ENCODE assay signal across 8 cellular contexts in the genomic region with DNA sequence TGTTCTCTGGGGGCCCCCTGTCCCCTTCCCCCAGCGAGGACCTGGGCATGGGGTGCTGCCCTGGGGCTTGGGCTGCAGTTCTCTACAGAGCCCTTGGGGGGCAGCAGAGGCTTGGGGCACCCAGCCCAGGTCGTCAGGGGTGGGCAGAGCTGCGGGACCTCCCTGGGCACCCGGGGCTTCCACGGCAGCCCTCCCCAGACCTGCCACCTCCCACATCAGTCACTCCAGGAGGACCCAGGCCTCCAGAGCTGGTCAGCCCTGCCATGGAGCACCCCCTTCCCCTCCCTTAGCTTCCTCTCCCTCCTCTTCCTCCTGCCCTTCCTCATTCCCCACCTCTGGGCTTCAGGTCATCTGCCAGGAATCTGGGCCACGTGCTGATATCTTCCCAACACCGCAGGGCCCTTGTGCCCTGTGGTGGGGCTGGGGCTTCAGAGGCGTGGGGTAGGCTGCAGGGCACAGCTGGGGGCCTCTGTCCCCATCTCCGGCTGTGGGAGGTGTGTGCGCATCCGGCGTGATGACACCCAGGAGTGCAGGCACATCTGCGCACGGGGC. TPM values are rescaled to one million over a fixed set of nuclear protein-coding genes. Genes with fewer than 3 reads are reported as not detected.
DNase-seq lines count a peak whose midpoint lies in the region; ATAC-seq and TF ChIP-seq lines count a peak whose summit lies in the region.

No MANE protein-coding gene starts in this region.

- H3K36me3 ChIP-seq in Caco-2 (ENCODE audit: control insufficient read depth, insufficient read depth, low read length) (no peaks in the 10 kb centered on the region), upper lobe of right lung (no peaks in the 10 kb centered on the region)

- peaks cover 43% of the 10 kb centered on the region for H3K4me1 ChIP-seq in Caco-2
- H3K4me1 ChIP-seq in upper lobe of right lung: peaks cover 43% of the 10 kb centered on the region

- CTCF ChIA-PET in Caco-2 (lab: Charles Lee): interaction anchor here (0.6 to 1.3 kb wide), 5 partner anchors 8 to 104 kb away, joined by 3 to 6 read pairs (median 3); no protein-coding TSS in a partner anchor
- CTCF ChIA-PET in activated CD4-positive, alpha-beta memory T cell treated with anti-CD3 and anti-CD28 coated beads, Interleukin-2, amount 10 ng/mL, durations not matched to agents 7 days and 5 days (lab: Charles Lee): interaction anchor here (0.8 to 2.2 kb wide), 6 partner anchors 9 to 205 kb away, joined by 3 to 10 read pairs (median 6); no protein-coding TSS in a partner anchor

- no TSS peak for BruUV-seq in Caco-2 (replicated peaks; lab: Mats Ljungman, UMichigan)

- H3K4me1 Mint-ChIP-seq in Caco-2 (ENCODE audit: low read depth, unreplicated experiment) (no peaks in the 10 kb centered on the region), IgD-negative memory B cell (peaks cover 0 to 7% (median under 1%) of the 10 kb centered on the region in 3 donors)
- H3K4me1 Mint-ChIP-seq in activated CD4-positive, alpha-beta memory T cell treated with anti-CD3 and anti-CD28 coated beads, Interleukin-2, amount 10 ng/mL, durations not matched to agents 7 days and 5 days: peaks cover 12% of the 10 kb centered on the region
- H3K4me1 Mint-ChIP-seq in effector memory CD8-positive, alpha-beta T cell (ENCODE audit: low read depth in 2 of 2): peaks cover 7 to 8% of the 10 kb centered on the region in 2 donors
- H3K4me1 Mint-ChIP-seq in natural killer cell treated with Interleukin-12 subunit alpha and Interleukin-12 subunit beta and Interleukin-15 and Interleukin-18, amount 100 ng/mL, for 72 hours (ENCODE audit: low read depth in 2 of 2): peaks cover 4 to 8% of the 10 kb centered on the region in 2 donors

- no peaks in the 10 kb centered on the region for H3K9me3 Mint-ChIP-seq in Caco-2 (ENCODE audit: unreplicated experiment)
- no peaks in the 10 kb centered on the region for H3K9me3 Mint-ChIP-seq in IgD-negative memory B cell
- H3K9me3 Mint-ChIP-seq in activated CD4-positive, alpha-beta memory T cell treated with anti-CD3 and anti-CD28 coated beads, Interleukin-2, amount 10 ng/mL, durations not matched to agents 7 days and 5 days: no peaks in the 10 kb centered on the region
- H3K9me3 Mint-ChIP-seq in effector memory CD8-positive, alpha-beta T cell: no peaks in the 10 kb centered on the region
- H3K9me3 Mint-ChIP-seq in natural killer cell treated with Interleukin-12 subunit alpha and Interleukin-12 subunit beta and Interleukin-15 and Interleukin-18, amount 100 ng/mL, for 72 hours: no peaks in the 10 kb centered on the region

- no peaks in the 10 kb centered on the region for H3K9me3 ChIP-seq in Caco-2
- H3K9me3 ChIP-seq in upper lobe of right lung: no peaks in the 10 kb centered on the region

- H3K4me3 ChIP-seq in Caco-2 (ENCODE audit: low read depth, low read length): peak overlapping the region; percentile 46
- H3K4me3 ChIP-seq in upper lobe of right lung: no peak overlapping the region

- DNase-seq in Caco-2: peak in 1 of 2 experiments; percentile 75
- peak; percentile 71 for DNase-seq in activated CD4-positive, alpha-beta memory T cell treated with anti-CD3 and anti-CD28 coated beads, Interleukin-2, amount 10 ng/mL, durations not matched to agents 7 days and 5 days
- DNase-seq in effector memory CD8-positive, alpha-beta T cell: peak; percentile 65 to 74 (median 68)
- DNase-seq in natural killer cell treated with Interleukin-12 subunit alpha and Interleukin-12 subunit beta and Interleukin-15 and Interleukin-18, amount 100 ng/mL, for 72 hours (ENCODE audit: low spot score): peak; percentile 72
- peak; percentile 81 for DNase-seq in upper lobe of right lung

- H3K4me3 Mint-ChIP-seq in Caco-2 (ENCODE audit: unreplicated experiment) (peak overlapping the region; percentile 77), IgD-negative memory B cell (peak overlapping the region in 3 of 4 donors; percentile 52 to 77 (median 52))
- H3K4me3 Mint-ChIP-seq in activated CD4-positive, alpha-beta memory T cell treated with anti-CD3 and anti-CD28 coated beads, Interleukin-2, amount 10 ng/mL, durations not matched to agents 7 days and 5 days: peak overlapping the region; percentile 21
- H3K4me3 Mint-ChIP-seq in effector memory CD8-positive, alpha-beta T cell: peak overlapping the region; percentile 74 to 77
- peak overlapping the region; percentile 34 for H3K4me3 Mint-ChIP-seq in natural killer cell treated with Interleukin-12 subunit alpha and Interleukin-12 subunit beta and Interleukin-15 and Interleukin-18, amount 100 ng/mL, for 72 hours

- H3K27ac ChIP-seq in upper lobe of right lung: no peak overlapping the region

- intact Hi-C loops in Caco-2 (cut with micrococcal nuclease; ENCODE audit: unreplicated experiment): loop anchor here (1.0 kb wide), 1 partner anchor 203 kb away; no protein-coding TSS in a partner anchor
- intact Hi-C loops in upper lobe of right lung (cut with DNase I): no loop called here

- peak; percentile 79 for ATAC-seq in effector memory CD8-positive, alpha-beta T cell (replicated peaks)
- peak; percentile 73 to 79 for ATAC-seq in natural killer cell treated with Interleukin-12 subunit alpha and Interleukin-12 subunit beta and Interleukin-15 and Interleukin-18, amount 100 ng/mL, for 72 hours
- ATAC-seq in upper lobe of right lung (peak; percentile 16), HG02885 (IDR thresholded peaks at IDR 0.05; ENCODE audit: poor library complexity, unreplicated experiment) (no peak), HG02852 (IDR thresholded peaks at IDR 0.05; ENCODE audit: unreplicated experiment) (no peak)

- H3K27ac Mint-ChIP-seq in Caco-2 (ENCODE audit: unreplicated experiment) (no peak overlapping the region), IgD-negative memory B cell (no peak overlapping the region)
- no peak overlapping the region for H3K27ac Mint-ChIP-seq in activated CD4-positive, alpha-beta memory T cell treated with anti-CD3 and anti-CD28 coated beads, Interleukin-2, amount 10 ng/mL, durations not matched to agents 7 days and 5 days
- H3K27ac Mint-ChIP-seq in effector memory CD8-positive, alpha-beta T cell: no peak overlapping the region
- no peak overlapping the region for H3K27ac Mint-ChIP-seq in natural killer cell treated with Interleukin-12 subunit alpha and Interleukin-12 subunit beta and Interleukin-15 and Interleukin-18, amount 100 ng/mL, for 72 hours

- H3K27me3 Mint-ChIP-seq in Caco-2 (ENCODE audit: insufficient read depth, unreplicated experiment): no peaks in the 10 kb centered on the region
- peaks cover under 1% of the 10 kb centered on the region for H3K27me3 Mint-ChIP-seq in IgD-negative memory B cell
- H3K27me3 Mint-ChIP-seq in activated CD4-positive, alpha-beta memory T cell treated with anti-CD3 and anti-CD28 coated beads, Interleukin-2, amount 10 ng/mL, durations not matched to agents 7 days and 5 days: peaks cover 11% of the 10 kb centered on the region
- H3K27me3 Mint-ChIP-seq in effector memory CD8-positive, alpha-beta T cell: peaks cover 0 to 12% of the 10 kb centered on the region in 2 donors
- no peaks in the 10 kb centered on the region for H3K27me3 Mint-ChIP-seq in natural killer cell treated with Interleukin-12 subunit alpha and Interleukin-12 subunit beta and Interleukin-15 and Interleukin-18, amount 100 ng/mL, for 72 hours

- POLR2A ChIA-PET in Caco-2 (lab: Charles Lee): interaction anchor here (0.5 kb wide), 1 partner anchor 29 kb away, joined by 3 read pairs; no protein-coding TSS in a partner anchor
- POLR2A ChIA-PET in activated CD4-positive, alpha-beta memory T cell treated with anti-CD3 and anti-CD28 coated beads, Interleukin-2, amount 10 ng/mL, durations not matched to agents 7 days and 5 days (lab: Charles Lee): interaction anchor here (0.9 to 1.3 kb wide), 2 partner anchors 29 to 202 kb away, joined by 3 to 4 read pairs; a partner anchor contains a TSS

- H3K36me3 Mint-ChIP-seq in Caco-2 (ENCODE audit: insufficient read depth, unreplicated experiment): peaks cover 44% of the 10 kb centered on the region
- H3K36me3 Mint-ChIP-seq in IgD-negative memory B cell: no peaks in the 10 kb centered on the region
- no peaks in the 10 kb centered on the region for H3K36me3 Mint-ChIP-seq in activated CD4-positive, alpha-beta memory T cell treated with anti-CD3 and anti-CD28 coated beads, Interleukin-2, amount 10 ng/mL, durations not matched to agents 7 days and 5 days (ENCODE audit: low read depth)
- H3K36me3 Mint-ChIP-seq in effector memory CD8-positive, alpha-beta T cell (ENCODE audit: insufficient read depth): peaks cover 8% of the 10 kb centered on the region
- no peaks in the 10 kb centered on the region for H3K36me3 Mint-ChIP-seq in natural killer cell treated with Interleukin-12 subunit alpha and Interleukin-12 subunit beta and Interleukin-15 and Interleukin-18, amount 100 ng/mL, for 72 hours

- H3K27me3 ChIP-seq in Caco-2 (replicated peaks; ENCODE audit: control insufficient read depth, insufficient read depth, low read length): no peaks in the 10 kb centered on the region
- no peaks in the 10 kb centered on the region for H3K27me3 ChIP-seq in upper lobe of right lung

- TF ChIP-seq CTCF in Caco-2 (IDR thresholded peaks at IDR 0.05; ENCODE audit: insufficient read depth in 1 of 2, low read depth in 1 of 2, low read length in 1 of 2, severe bottlenecking in 1 of 2, unreplicated experiment in 1 of 2) (peak; percentile 84 to 89), upper lobe of right lung (IDR thresholded peaks at IDR 0.05) (peak; percentile 87)

RNA-seq across cellular contexts. Expression of a gene that starts 5.8 kb away (rescaled TPM):
- 84.5 and 95.9 TPM in 2 replicates for total RNA-seq in Caco-2 (2022)
- 2.1 TPM for polyA plus RNA-seq in IgD-negative memory B cell
- total RNA-seq in activated CD4-positive, alpha-beta memory T cell treated with anti-CD3 and anti-CD28 coated beads, Interleukin-2, amount 10 ng/mL, durations not matched to agents 7 days and 5 days: 1 to 10 TPM; 4.4 to 4.5 TPM
- 10 to 100 TPM; 17.4 to 31.4 TPM for total RNA-seq in natural killer cell treated with Interleukin-12 subunit alpha and Interleukin-12 subunit beta and Interleukin-15 and Interleukin-18, amount 100 ng/mL, for 72 hours
- total RNA-seq in upper lobe of right lung: 167 TPM

RNA-seq across cellular contexts. Expression of a gene that starts 6.1 kb away (rescaled TPM):
- 139 and 141 TPM in 2 replicates for total RNA-seq in Caco-2 (2022)
- 96.7 TPM for polyA plus RNA-seq in IgD-negative memory B cell
- 10 to 100 TPM; 59.3 to 61.5 TPM for total RNA-seq in activated CD4-positive, alpha-beta memory T cell treated with anti-CD3 and anti-CD28 coated beads, Interleukin-2, amount 10 ng/mL, durations not matched to agents 7 days and 5 days
- total RNA-seq in natural killer cell treated with Interleukin-12 subunit alpha and Interleukin-12 subunit beta and Interleukin-15 and Interleukin-18, amount 100 ng/mL, for 72 hours: 10 to 100 TPM; 97.4 to 97.8 TPM
- 138 TPM for total RNA-seq in upper lobe of right lung

RNA-seq across cellular contexts. Expression of a gene that starts 15.7 kb away (rescaled TPM):
- 268 and 302 TPM in 2 replicates for total RNA-seq in Caco-2 (2022)
- 13.8 TPM for polyA plus RNA-seq in IgD-negative memory B cell
- 10 to 100 TPM; 28.0 to 28.6 TPM for total RNA-seq in activated CD4-positive, alpha-beta memory T cell treated with anti-CD3 and anti-CD28 coated beads, Interleukin-2, amount 10 ng/mL, durations not matched to agents 7 days and 5 days
- 10 to 100 TPM; 45.0 to 72.0 TPM for total RNA-seq in natural killer cell treated with Interleukin-12 subunit alpha and Interleukin-12 subunit beta and Interleukin-15 and Interleukin-18, amount 100 ng/mL, for 72 hours
- 486 TPM for total RNA-seq in upper lobe of right lung

RNA-seq across cellular contexts. Expression of a gene that starts 20.7 kb away (rescaled TPM):
- total RNA-seq in Caco-2 (2022) (15.4 and 16.3 TPM in 2 replicates), upper lobe of right lung (34.3 TPM)
- 20.0 TPM for polyA plus RNA-seq in IgD-negative memory B cell
- total RNA-seq in activated CD4-positive, alpha-beta memory T cell treated with anti-CD3 and anti-CD28 coated beads, Interleukin-2, amount 10 ng/mL, durations not matched to agents 7 days and 5 days: 10 to 100 TPM; 12.7 to 13.7 TPM
- 1 to 10 TPM; 2.6 to 2.9 TPM for total RNA-seq in natural killer cell treated with Interleukin-12 subunit alpha and Interleukin-12 subunit beta and Interleukin-15 and Interleukin-18, amount 100 ng/mL, for 72 hours

RNA-seq across cellular contexts. Expression of a gene that starts 29.7 kb away (rescaled TPM):
- 84.7 and 93.6 TPM in 2 replicates for total RNA-seq in Caco-2 (2022)
- polyA plus RNA-seq in IgD-negative memory B cell: 51.1 TPM
- 10 to 100 TPM; 66.8 to 70.9 TPM for total RNA-seq in activated CD4-positive, alpha-beta memory T cell treated with anti-CD3 and anti-CD28 coated beads, Interleukin-2, amount 10 ng/mL, durations not matched to agents 7 days and 5 days
- total RNA-seq in natural killer cell treated with Interleukin-12 subunit alpha and Interleukin-12 subunit beta and Interleukin-15 and Interleukin-18, amount 100 ng/mL, for 72 hours: 10 to 100 TPM; 69.0 to 95.0 TPM
- total RNA-seq in upper lobe of right lung: 143 TPM

Comparison
In these comparisons a context has a peak if more than half of its experiments do, and no peak if none do; other contexts are left out.
1. H3K4me3 Mint-ChIP-seq: peak in every context shown above with its lines; median percentile 77 in Caco-2; 76 in effector memory CD8-positive, alpha-beta T cell; 52 in IgD-negative memory B cell; 34 in natural killer cell treated with Interleukin-12 subunit alpha and Interleukin-12 subunit beta and Interleukin-15 and Interleukin-18, amount 100 ng/mL, for 72 hours; 21 in activated CD4-positive, alpha-beta memory T cell treated with anti-CD3 and anti-CD28 coated beads, Interleukin-2, amount 10 ng/mL, durations not matched to agents 7 days and 5 days.
2. ATAC-seq: peak in effector memory CD8-positive, alpha-beta T cell (single experiment), natural killer cell treated with Interleukin-12 subunit alpha and Interleukin-12 subunit beta and Interleukin-15 and Interleukin-18, amount 100 ng/mL, for 72 hours (2 of 2) and upper lobe of right lung (single experiment); none in HG02885 (single experiment) and HG02852 (single experiment).